ENCODE assay signal across 29 cellular contexts in genomic region chr14:70731447-70732239, GRCh38.
A peak's percentile ranks its signal among the peaks of the same experiment; 100 is the strongest.
DNase-seq lines count a peak whose midpoint lies in the region; ATAC-seq, FAIRE-seq and TF ChIP-seq lines count a peak whose summit lies in the region.
"Had no signal": no experiment of that assay in that cellular context is flagged by ENCODE, and none has a peak within 500 bp of the region (broad histone marks: within the 10 kb centered on the region; RNA-seq: fewer than 3 reads in every experiment).

No MANE protein-coding gene starts in this region.

- H3K27ac Mint-ChIP-seq in activated CD4-positive, alpha-beta memory T cell treated with anti-CD3 and anti-CD28 coated beads for 36 hours, result no peak overlapping the region
- H3K27ac Mint-ChIP-seq: activated T-helper 2 cell treated with anti-CD3 and anti-CD28 coated beads, Interferon-gamma antibody, Interleukin-2, Interleukin-4, amounts not matched to agents 10 μg/mL and 5 μg/mL and 100 μg/mL, durations not matched to agents 14 hours and 24 hours and 36 hours had no signal

- DNase-seq in stimulated activated CD4-positive, alpha-beta T cell treated with anti-CD3 and anti-CD28 coated beads, Interleukin-1b, Interleukin-23, amount 100 ng/mL, for 48 hours, result peak; percentile 7
- DNase-seq in stimulated activated CD4-positive, alpha-beta T cell treated with anti-CD3 and anti-CD28 coated beads, Interleukin-15, amount 100 ng/mL, for 24 hours, result no peak
- DNase-seq in mammary epithelial cell (peak; percentile 49), kidney glomerular epithelial cell (lab: John Stamatoyannopoulos, UW) (peak; percentile 68), frontal cortex (ENCODE audit: low spot score in 2 of 2) (no peak)
- DNase-seq in activated CD4-positive, alpha-beta memory T cell treated with anti-CD3 and anti-CD28 coated beads for 36 hours, result no peak
- DNase-seq: activated CD4-positive, alpha-beta T cell treated with anti-CD3 and anti-CD28 coated beads, Interleukin-2, amount 50 U/mL, for 4 hours; activated CD8-positive, alpha-beta memory T cell treated with anti-CD3 and anti-CD28 coated beads, Interleukin-2, amount 50 U/mL, for 4 hours; BE2C; DMS79; foreskin melanocyte; hippocampal formation; IMR-90; NCI-H1092 treated with DMSO at 0.1 percent for 48 hours; NCI-H187 treated with DMSO at 0.1 percent for 48 hours; NCI-H345; NCI-H748 treated with DMSO at 0.1 percent for 48 hours; stimulated activated CD4-positive, alpha-beta T cell treated with anti-CD3 and anti-CD28 coated beads, Interleukin-2, amount 100 ng/mL, for 24 hours; substantia nigra; WERI-Rb-1 had no signal

- ATAC-seq in GM19324 (IDR thresholded peaks at IDR 0.05; ENCODE audit: low FRiP score, unreplicated experiment) (no peak), GM21423 (IDR thresholded peaks at IDR 0.05; ENCODE audit: unreplicated experiment) (no peak)
- ATAC-seq: Right ventricle myocardium inferior had no signal

- no peaks in the 10 kb centered on the region for H4K20me1 ChIP-seq in mammary epithelial cell (ENCODE audit: insufficient read depth, low read length)

- POLR2A ChIA-PET in activated CD4-positive, alpha-beta memory T cell treated with anti-CD3 and anti-CD28 coated beads for 36 hours (lab: Charles Lee), result no interaction called here

- peak overlapping the region; percentile 4 for H3K27ac ChIP-seq in mammary epithelial cell (ENCODE audit: insufficient read depth, low read depth, low read length)
- H3K27ac ChIP-seq: HL-60, WERI-Rb-1 had no signal

- H3K9ac ChIP-seq in mammary epithelial cell (ENCODE audit: insufficient read depth, low read length), result no peak overlapping the region

- dilution Hi-C loops in mammary epithelial cell (cut with HindIII; ENCODE audit: low sequenced_read_pairs), result no loop called here

- FAIRE-seq in frontal cortex (lab: Jason Lieb, UNC), result no peak
- FAIRE-seq: astrocyte had no signal

- no peak overlapping the region for H3K4me3 Mint-ChIP-seq in activated CD4-positive, alpha-beta memory T cell treated with anti-CD3 and anti-CD28 coated beads for 36 hours
- H3K4me3 Mint-ChIP-seq: central memory CD8-positive, alpha-beta T cell had no signal

- H3K36me3 ChIP-seq in mammary epithelial cell (ENCODE audit: insufficient read depth, low read length), result peaks cover 62% of the 10 kb centered on the region
- H3K36me3 ChIP-seq: BE2C had no signal

- peaks cover 3% of the 10 kb centered on the region for H3K36me3 Mint-ChIP-seq in activated CD4-positive, alpha-beta memory T cell treated with anti-CD3 and anti-CD28 coated beads for 36 hours
- H3K36me3 Mint-ChIP-seq: activated naive CD4-positive, alpha-beta T cell treated with anti-CD3 and anti-CD28 coated beads, Interleukin-2, amount 50 U/mL, for 72 hours had no signal

- H2AFZ ChIP-seq in mammary epithelial cell (ENCODE audit: low read depth, low read length), result no peak overlapping the region

- no peaks in the 10 kb centered on the region for H3K4me1 Mint-ChIP-seq in activated CD4-positive, alpha-beta memory T cell treated with anti-CD3 and anti-CD28 coated beads for 36 hours (ENCODE audit: low read depth)
- H3K4me1 Mint-ChIP-seq: central memory CD8-positive, alpha-beta T cell had no signal

- WGBS in mammary epithelial cell (ENCODE audit: low coverage, missing lambda C conversion rate), result 65% methylated on average over 7 of the region's 7 CpGs

- CTCF ChIA-PET in mammary epithelial cell (lab: Charles Lee; ENCODE audit: low non-redundant PET), result no interaction called here
- CTCF ChIA-PET in activated CD4-positive, alpha-beta memory T cell treated with anti-CD3 and anti-CD28 coated beads for 36 hours (lab: Charles Lee), result no interaction called here

- no peak overlapping the region for H3K4me3 ChIP-seq in mammary epithelial cell (replicated peaks in 1 of 3; ENCODE audit: insufficient read depth in 1 of 3, low read depth in 2 of 3, low read length in 3 of 3)
- H3K4me3 ChIP-seq: lung had no signal

- H3K9me3 ChIP-seq in mammary epithelial cell (replicated peaks; ENCODE audit: insufficient read depth, low read length), result peaks cover 3% of the 10 kb centered on the region
- H3K9me3 ChIP-seq: BE2C had no signal

- peaks cover 4% of the 10 kb centered on the region for H3K4me1 ChIP-seq in mammary epithelial cell (ENCODE audit: insufficient read depth, low read length)

- intact Hi-C loops in mammary epithelial cell (cut with micrococcal nuclease), result no loop called here
- intact Hi-C loops in activated CD4-positive, alpha-beta memory T cell treated with anti-CD3 and anti-CD28 coated beads for 36 hours (cut with micrococcal nuclease), result no loop called here

- H3K4me2 ChIP-seq in mammary epithelial cell (ENCODE audit: insufficient read depth, low read depth, low read length), result no peak overlapping the region

- H3K79me2 ChIP-seq in mammary epithelial cell (ENCODE audit: insufficient read depth, low read length), result peaks cover 14% of the 10 kb centered on the region

- no peak for TF ChIP-seq CTCF in mammary epithelial cell (conservative IDR thresholded peaks at IDR 0.05 in 1 of 2, IDR thresholded peaks at IDR 0.05 in 1 of 2; ENCODE audit: extremely low read depth in 1 of 2, insufficient read depth in 1 of 2, low read depth in 1 of 2, low read length in 2 of 2)

- no peaks in the 10 kb centered on the region for H3K27me3 Mint-ChIP-seq in activated CD4-positive, alpha-beta memory T cell treated with anti-CD3 and anti-CD28 coated beads for 36 hours
- H3K27me3 Mint-ChIP-seq: central memory CD8-positive, alpha-beta T cell had no signal

- H3K9me3 Mint-ChIP-seq in activated CD4-positive, alpha-beta memory T cell treated with anti-CD3 and anti-CD28 coated beads for 36 hours, result no peaks in the 10 kb centered on the region
- H3K9me3 Mint-ChIP-seq: activated naive CD4-positive, alpha-beta T cell treated with anti-CD3 and anti-CD28 coated beads, Interleukin-2, amount 50 U/mL, for 72 hours; activated T-helper 2 cell treated with anti-CD3 and anti-CD28 coated beads, Interferon-gamma antibody, Interleukin-2, Interleukin-4, amounts not matched to agents 10 μg/mL and 5 μg/mL and 100 μg/mL, durations not matched to agents 14 hours and 24 hours and 36 hours; central memory CD8-positive, alpha-beta T cell had no signal

- in situ Hi-C loops in mammary epithelial cell (cut with MboI; ENCODE audit: low sequenced_read_pairs in 2 of 2), result no loop called here

- H3K27me3 ChIP-seq in mammary epithelial cell (ENCODE audit: insufficient read depth, low read length), result no peaks in the 10 kb centered on the region
- H3K27me3 ChIP-seq: BE2C had no signal

- no TSS peak for BruUV-seq in mammary epithelial cell (replicated peaks; lab: Mats Ljungman, UMichigan)

Comparison
In these comparisons a context has a peak if more than half of its experiments do, and no peak if none do; other contexts are left out.
1. DNase-seq: peak in stimulated activated CD4-positive, alpha-beta T cell treated with anti-CD3 and anti-CD28 coated beads, Interleukin-1b, Interleukin-23, amount 100 ng/mL, for 48 hours (single experiment), mammary epithelial cell (single experiment) and kidney glomerular epithelial cell (single experiment); none in stimulated activated CD4-positive, alpha-beta T cell treated with anti-CD3 and anti-CD28 coated beads, Interleukin-15, amount 100 ng/mL, for 24 hours (single experiment), activated CD4-positive, alpha-beta memory T cell treated with anti-CD3 and anti-CD28 coated beads for 36 hours (single experiment) and frontal cortex (0 of 2).